In genomic region chr14:49418789-49419188, GRCh38 we compare ENCODE assay signal across 18 cellular contexts.
"Had no signal": no experiment of that assay in that cellular context is flagged by ENCODE, and none has a peak within 500 bp of the region (broad histone marks: within the 10 kb centered on the region; RNA-seq: fewer than 3 reads in every experiment).

No MANE protein-coding gene starts in this region.

- H3K4me3 Mint-ChIP-seq: effector memory CD8-positive, alpha-beta T cell; naive thymus-derived CD8-positive, alpha-beta T cell; nephron progenitor cell had no signal

- H3K9me3 Mint-ChIP-seq: effector memory CD8-positive, alpha-beta T cell; naive thymus-derived CD8-positive, alpha-beta T cell; nephron progenitor cell had no signal

- ATAC-seq: effector memory CD8-positive, alpha-beta T cell; left ventricle myocardium superior; lower lobe of right lung; naive thymus-derived CD8-positive, alpha-beta T cell; sciatic nerve had no signal

- H3K36me3 Mint-ChIP-seq: naive thymus-derived CD8-positive, alpha-beta T cell had no signal

- H3K4me1 Mint-ChIP-seq: naive thymus-derived CD8-positive, alpha-beta T cell; nephron progenitor cell had no signal

- DNase-seq: cortex of kidney; effector memory CD8-positive, alpha-beta T cell; erythroblast; esophagus squamous epithelium; left ventricle myocardium superior; lower lobe of right lung; naive thymus-derived CD8-positive, alpha-beta T cell; nephron progenitor cell; nucleus accumbens; stimulated activated CD4-positive, alpha-beta T cell treated with anti-CD3 and anti-CD28 coated beads, Interleukin-12 subunit alpha, Interleukin-12 subunit beta, amount 100 ng/mL, for 4 hours; stimulated activated CD4-positive, alpha-beta T cell treated with anti-CD3 and anti-CD28 coated beads, Interleukin-1b, Interleukin-23, amount 100 ng/mL, for 48 hours; stimulated activated CD4-positive, alpha-beta T cell treated with anti-CD3 and anti-CD28 coated beads, Interleukin-4, amount 100 ng/mL, for 1 hour; stimulated activated CD8-positive, alpha-beta memory T cell treated with anti-CD3 and anti-CD28 coated beads, Interleukin-4, amount 100 ng/mL, for 48 hours; stimulated activated naive CD4-positive, alpha-beta T cell treated with Interleukin-2 at 50 U/mL for 16 hours; stomach; thyroid gland; trophoblast cell had no signal

- H3K27ac Mint-ChIP-seq: effector memory CD8-positive, alpha-beta T cell; naive thymus-derived CD8-positive, alpha-beta T cell; nephron progenitor cell had no signal
